17 cellular contexts compared by ENCODE assay signal in genomic region chr14:44940944-44941343, GRCh38. TPM values are rescaled to one million over a fixed set of nuclear protein-coding genes. Genes with fewer than 3 reads are reported as not detected.
DNase-seq lines count a peak whose midpoint lies in the region; ATAC-seq lines count a peak whose summit lies in the region.
"Had no signal": no experiment of that assay in that cellular context is flagged by ENCODE, and none has a peak within 500 bp of the region (broad histone marks: within the 10 kb centered on the region; RNA-seq: fewer than 3 reads in every experiment).

No MANE protein-coding gene starts in this region.

- H3K9me3 Mint-ChIP-seq in activated naive CD4-positive, alpha-beta T cell treated with anti-CD3 and anti-CD28 coated beads, Interleukin-2, amount 10 ng/mL, durations not matched to agents 7 days and 5 days, result peaks cover 8% of the 10 kb centered on the region
- H3K9me3 Mint-ChIP-seq in CD8-positive, alpha-beta memory T cell, result no peaks in the 10 kb centered on the region
- H3K9me3 Mint-ChIP-seq in activated CD8-positive, alpha-beta T cell treated with anti-CD3 and anti-CD28 coated beads, Interleukin-2, amount 10 ng/mL, durations not matched to agents 7 days and 5 days (ENCODE audit: insufficient read depth), result peaks cover 8% of the 10 kb centered on the region
- H3K9me3 Mint-ChIP-seq in naive thymus-derived CD4-positive, alpha-beta T cell, result peaks cover 0 to 9% (median 3%) of the 10 kb centered on the region in 11 donors

- no peak overlapping the region for H3K4me3 ChIP-seq in CD8-positive, alpha-beta memory T cell (ENCODE audit: low read length)
- no peak overlapping the region for H3K4me3 ChIP-seq in naive thymus-derived CD4-positive, alpha-beta T cell (ENCODE audit: low read length)
- H3K4me3 ChIP-seq in H7 (ENCODE audit: insufficient read depth, low read depth, low read length), result no peak overlapping the region

- intact Hi-C loops in naive thymus-derived CD4-positive, alpha-beta T cell (cut with micrococcal nuclease), result no loop called here

- H3K9me3 ChIP-seq in CD8-positive, alpha-beta memory T cell (ENCODE audit: low read length), result no peaks in the 10 kb centered on the region
- no peaks in the 10 kb centered on the region for H3K9me3 ChIP-seq in naive thymus-derived CD4-positive, alpha-beta T cell (ENCODE audit: control insufficient read depth in 2 of 3, low read length in 3 of 3)

- no peak overlapping the region for H3K27ac ChIP-seq in CD8-positive, alpha-beta memory T cell (ENCODE audit: low read depth, low read length)
- no peak overlapping the region for H3K27ac ChIP-seq in naive thymus-derived CD4-positive, alpha-beta T cell (ENCODE audit: low read depth, low read length)
- H3K27ac ChIP-seq: C4-2B had no signal

- H3K27ac Mint-ChIP-seq in activated naive CD4-positive, alpha-beta T cell treated with anti-CD3 and anti-CD28 coated beads, Interleukin-2, amount 10 ng/mL, durations not matched to agents 7 days and 5 days, result peak overlapping the region; percentile 6
- peak overlapping the region in 7 of 8 donors; percentile 7 to 96 (median 68) for H3K27ac Mint-ChIP-seq in CD8-positive, alpha-beta memory T cell
- H3K27ac Mint-ChIP-seq in activated CD8-positive, alpha-beta T cell treated with anti-CD3 and anti-CD28 coated beads, Interleukin-2, amount 10 ng/mL, durations not matched to agents 7 days and 5 days, result peak overlapping the region; percentile 14
- peak overlapping the region; percentile 2 to 81 (median 71) for H3K27ac Mint-ChIP-seq in naive thymus-derived CD4-positive, alpha-beta T cell

- peaks cover 71% of the 10 kb centered on the region for H3K36me3 Mint-ChIP-seq in activated naive CD4-positive, alpha-beta T cell treated with anti-CD3 and anti-CD28 coated beads, Interleukin-2, amount 10 ng/mL, durations not matched to agents 7 days and 5 days
- H3K36me3 Mint-ChIP-seq in CD8-positive, alpha-beta memory T cell, result peaks cover 38 to 77% (median 53%) of the 10 kb centered on the region in 3 donors
- peaks cover 72% of the 10 kb centered on the region for H3K36me3 Mint-ChIP-seq in activated CD8-positive, alpha-beta T cell treated with anti-CD3 and anti-CD28 coated beads, Interleukin-2, amount 10 ng/mL, durations not matched to agents 7 days and 5 days (ENCODE audit: low read depth)
- H3K36me3 Mint-ChIP-seq in naive thymus-derived CD4-positive, alpha-beta T cell, result peaks cover 30 to 80% (median 72%) of the 10 kb centered on the region in 5 donors

- no peaks in the 10 kb centered on the region for H3K4me1 ChIP-seq in CD8-positive, alpha-beta memory T cell (ENCODE audit: insufficient read depth, low read length)
- H3K4me1 ChIP-seq in naive thymus-derived CD4-positive, alpha-beta T cell (ENCODE audit: control insufficient read depth in 2 of 2, insufficient read depth in 2 of 2, low read length in 2 of 2), result peaks cover 0 to 15% of the 10 kb centered on the region in 2 donors

- H3K27me3 Mint-ChIP-seq in activated naive CD4-positive, alpha-beta T cell treated with anti-CD3 and anti-CD28 coated beads, Interleukin-2, amount 10 ng/mL, durations not matched to agents 7 days and 5 days, result no peaks in the 10 kb centered on the region
- no peaks in the 10 kb centered on the region for H3K27me3 Mint-ChIP-seq in CD8-positive, alpha-beta memory T cell
- no peaks in the 10 kb centered on the region for H3K27me3 Mint-ChIP-seq in activated CD8-positive, alpha-beta T cell treated with anti-CD3 and anti-CD28 coated beads, Interleukin-2, amount 10 ng/mL, durations not matched to agents 7 days and 5 days (ENCODE audit: low read depth)
- no peaks in the 10 kb centered on the region for H3K27me3 Mint-ChIP-seq in naive thymus-derived CD4-positive, alpha-beta T cell
- H3K27me3 Mint-ChIP-seq: IgD-negative memory B cell had no signal

- POLR2A ChIA-PET in CD8-positive, alpha-beta memory T cell (lab: Charles Lee), result no interaction called here
- POLR2A ChIA-PET in activated CD8-positive, alpha-beta T cell treated with anti-CD3 and anti-CD28 coated beads, Interleukin-2, amount 10 ng/mL, durations not matched to agents 7 days and 5 days (lab: Charles Lee), result no interaction called here
- POLR2A ChIA-PET in naive thymus-derived CD4-positive, alpha-beta T cell (lab: Charles Lee), result no interaction called here

- no peak overlapping the region for H3K4me3 Mint-ChIP-seq in activated naive CD4-positive, alpha-beta T cell treated with anti-CD3 and anti-CD28 coated beads, Interleukin-2, amount 10 ng/mL, durations not matched to agents 7 days and 5 days
- peak overlapping the region in 5 of 7 donors; percentile 11 to 54 (median 24) for H3K4me3 Mint-ChIP-seq in CD8-positive, alpha-beta memory T cell
- H3K4me3 Mint-ChIP-seq in activated CD8-positive, alpha-beta T cell treated with anti-CD3 and anti-CD28 coated beads, Interleukin-2, amount 10 ng/mL, durations not matched to agents 7 days and 5 days, result no peak overlapping the region
- H3K4me3 Mint-ChIP-seq in naive thymus-derived CD4-positive, alpha-beta T cell, result peak overlapping the region in 9 of 10 donors; percentile 7 to 63 (median 38)

- H3K36me3 ChIP-seq in CD8-positive, alpha-beta memory T cell (ENCODE audit: insufficient read depth, low read length), result peaks cover 31% of the 10 kb centered on the region
- peaks cover 0 to 43% (median 12%) of the 10 kb centered on the region in 3 experiments for H3K36me3 ChIP-seq in naive thymus-derived CD4-positive, alpha-beta T cell (ENCODE audit: control insufficient read depth in 2 of 3, insufficient read depth in 3 of 3, low read length in 3 of 3)
- peaks cover 2% of the 10 kb centered on the region for H3K36me3 ChIP-seq in H7 (replicated peaks; ENCODE audit: control insufficient read depth, insufficient read depth, low read length)

- CTCF ChIA-PET in activated naive CD4-positive, alpha-beta T cell treated with anti-CD3 and anti-CD28 coated beads, Interleukin-2, amount 10 ng/mL, durations not matched to agents 7 days and 5 days (lab: Charles Lee), result no interaction called here
- CTCF ChIA-PET in CD8-positive, alpha-beta memory T cell (lab: Charles Lee), result no interaction called here
- CTCF ChIA-PET in activated CD8-positive, alpha-beta T cell treated with anti-CD3 and anti-CD28 coated beads, Interleukin-2, amount 10 ng/mL, durations not matched to agents 7 days and 5 days (lab: Charles Lee), result no interaction called here
- CTCF ChIA-PET in naive thymus-derived CD4-positive, alpha-beta T cell (lab: Charles Lee), result no interaction called here

- peaks cover 11% of the 10 kb centered on the region for H3K4me1 Mint-ChIP-seq in activated naive CD4-positive, alpha-beta T cell treated with anti-CD3 and anti-CD28 coated beads, Interleukin-2, amount 10 ng/mL, durations not matched to agents 7 days and 5 days
- peaks cover 55 to 75% (median 74%) of the 10 kb centered on the region in 3 donors for H3K4me1 Mint-ChIP-seq in CD8-positive, alpha-beta memory T cell
- peaks cover 7% of the 10 kb centered on the region for H3K4me1 Mint-ChIP-seq in activated CD8-positive, alpha-beta T cell treated with anti-CD3 and anti-CD28 coated beads, Interleukin-2, amount 10 ng/mL, durations not matched to agents 7 days and 5 days (ENCODE audit: low read depth)
- H3K4me1 Mint-ChIP-seq in naive thymus-derived CD4-positive, alpha-beta T cell, result peaks cover 14 to 77% (median 63%) of the 10 kb centered on the region in 7 donors

- DNase-seq in activated naive CD4-positive, alpha-beta T cell treated with anti-CD3 and anti-CD28 coated beads, Interleukin-2, amount 10 ng/mL, durations not matched to agents 7 days and 5 days, result no peak
- no peak for DNase-seq in activated naive CD4-positive, alpha-beta T cell (lab: John Stamatoyannopoulos, UW)
- no peak for DNase-seq in CD8-positive, alpha-beta memory T cell
- DNase-seq in activated CD8-positive, alpha-beta T cell treated with anti-CD3 and anti-CD28 coated beads, Interleukin-2, amount 10 ng/mL, durations not matched to agents 7 days and 5 days, result no peak
- peak in 5 of 9 donors; percentile 6 to 40 (median 14) for DNase-seq in naive thymus-derived CD4-positive, alpha-beta T cell
- DNase-seq in amygdala (lab: John Stamatoyannopoulos, UW), result no peak
- no peak for DNase-seq in kidney glomerular epithelial cell (lab: John Stamatoyannopoulos, UW)
- no peak for DNase-seq in H7
- DNase-seq: Calu3, Kasumi-1, MM.1S, NCI-H1092 treated with DMSO at 0.1 percent for 48 hours, NCI-H1694, NCI-H524 treated with DMSO at 0.1 percent for 48 hours had no signal

- no peaks in the 10 kb centered on the region for H3K27me3 ChIP-seq in CD8-positive, alpha-beta memory T cell (ENCODE audit: insufficient read depth, low read length, poor library complexity, severe bottlenecking)
- no peaks in the 10 kb centered on the region for H3K27me3 ChIP-seq in naive thymus-derived CD4-positive, alpha-beta T cell (ENCODE audit: control insufficient read depth in 2 of 2, insufficient read depth in 2 of 2, low read length in 2 of 2)
- H3K27me3 ChIP-seq in H7 (ENCODE audit: control insufficient read depth, insufficient read depth, low read length), result no peaks in the 10 kb centered on the region

- no peak for ATAC-seq in activated CD8-positive, alpha-beta T cell treated with anti-CD3 and anti-CD28 coated beads, Interleukin-2, amount 10 ng/mL, durations not matched to agents 7 days and 5 days
- ATAC-seq in naive thymus-derived CD4-positive, alpha-beta T cell, result peak; percentile 55
- ATAC-seq: HCT116 had no signal

RNA-seq across cellular contexts. Expression of gene KLHL28, which starts 20.8 kb away (rescaled TPM):
- 10 to 100 TPM; 12.3 to 13.4 TPM for total RNA-seq in CD8-positive, alpha-beta memory T cell
- 45.3 TPM for polyA plus RNA-seq in CD8-positive, alpha-beta memory T cell
- total RNA-seq in activated CD8-positive, alpha-beta T cell treated with anti-CD3 and anti-CD28 coated beads, Interleukin-2, amount 10 ng/mL, durations not matched to agents 7 days and 5 days, result 10 to 100 TPM; 13.9 to 15.2 TPM
- total RNA-seq in naive thymus-derived CD4-positive, alpha-beta T cell, result 10 to 100 TPM; 22.1 to 50.2 (median 41.4) TPM
- polyA plus RNA-seq in naive thymus-derived CD4-positive, alpha-beta T cell, result 10 to 100 TPM; 41.0 to 48.9 TPM
- total RNA-seq in H7 (2014; rRNA removed; shearing (Covaris generic)), result 6.2 and 7.6 TPM in 2 replicates

RNA-seq across cellular contexts. Expression of gene TOGARAM1, which starts 21.0 kb away (rescaled TPM):
- total RNA-seq in CD8-positive, alpha-beta memory T cell, result 1 to 10 TPM; 7.2 to 7.5 TPM
- 11.4 TPM for polyA plus RNA-seq in CD8-positive, alpha-beta memory T cell
- 1 to 10 TPM; 8.9 to 9.5 TPM for total RNA-seq in activated CD8-positive, alpha-beta T cell treated with anti-CD3 and anti-CD28 coated beads, Interleukin-2, amount 10 ng/mL, durations not matched to agents 7 days and 5 days
- total RNA-seq in naive thymus-derived CD4-positive, alpha-beta T cell, result 10 to 100 TPM; 11.0 to 17.5 (median 15.0) TPM
- polyA plus RNA-seq in naive thymus-derived CD4-positive, alpha-beta T cell, result 10 to 100 TPM in 1 of 2 donors, 1 to 10 TPM in 1; 8.7 to 12.0 TPM
- total RNA-seq in H7 (2014; rRNA removed; shearing (Covaris generic)), result 4.7 and 7.4 TPM in 2 replicates

Comparison
In these comparisons a context has a peak if more than half of its experiments do, and no peak if none do; other contexts are left out.
1. DNase-seq: peak in naive thymus-derived CD4-positive, alpha-beta T cell (5 of 9); none in activated naive CD4-positive, alpha-beta T cell treated with anti-CD3 and anti-CD28 coated beads, Interleukin-2, amount 10 ng/mL, durations not matched to agents 7 days and 5 days (single experiment), activated naive CD4-positive, alpha-beta T cell (0 of 4), CD8-positive, alpha-beta memory T cell (0 of 5), activated CD8-positive, alpha-beta T cell treated with anti-CD3 and anti-CD28 coated beads, Interleukin-2, amount 10 ng/mL, durations not matched to agents 7 days and 5 days (single experiment), amygdala (0 of 56), kidney glomerular epithelial cell (single experiment) and H7 (single experiment).
2. H3K27ac Mint-ChIP-seq: peak in every context shown above with its lines; median percentile 71 in naive thymus-derived CD4-positive, alpha-beta T cell; 68 in CD8-positive, alpha-beta memory T cell; 14 in activated CD8-positive, alpha-beta T cell treated with anti-CD3 and anti-CD28 coated beads, Interleukin-2, amount 10 ng/mL, durations not matched to agents 7 days and 5 days; 6 in activated naive CD4-positive, alpha-beta T cell treated with anti-CD3 and anti-CD28 coated beads, Interleukin-2, amount 10 ng/mL, durations not matched to agents 7 days and 5 days.
3. H3K4me3 Mint-ChIP-seq: peak in CD8-positive, alpha-beta memory T cell (5 of 7) and naive thymus-derived CD4-positive, alpha-beta T cell (9 of 10); none in activated naive CD4-positive, alpha-beta T cell treated with anti-CD3 and anti-CD28 coated beads, Interleukin-2, amount 10 ng/mL, durations not matched to agents 7 days and 5 days (single experiment) and activated CD8-positive, alpha-beta T cell treated with anti-CD3 and anti-CD28 coated beads, Interleukin-2, amount 10 ng/mL, durations not matched to agents 7 days and 5 days (single experiment).